ENCODE assay signal across 1 cellular context in the genomic region with DNA sequence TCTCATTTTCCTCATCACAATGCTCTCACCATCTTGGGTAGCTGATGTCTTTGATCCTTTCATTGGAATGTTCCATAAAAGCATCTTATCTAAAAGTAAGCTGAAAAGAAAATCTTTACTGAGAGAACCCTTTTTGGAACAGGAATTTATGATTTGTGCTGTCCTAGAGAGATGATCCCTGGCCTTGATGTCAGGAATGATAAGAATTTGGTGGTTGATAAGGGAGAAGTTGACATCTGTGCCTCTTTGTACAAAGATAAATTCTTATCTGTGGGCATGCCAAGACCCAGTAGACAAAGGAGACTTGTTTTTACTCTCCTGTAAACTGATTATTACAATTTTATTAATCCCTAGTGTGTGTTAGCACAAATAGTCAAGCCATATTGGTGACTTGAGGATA.
TF ChIP-seq lines count a peak whose summit lies in the region.

No MANE protein-coding gene starts in this region.

TF ChIP-seq in HepG2, 621 proteins besides CTCF, POLR2A, EP300 and RAD21:
- TF ChIP-seq JUNB (CRISPR knock-in tag; IDR thresholded peaks at IDR 0.05; ENCODE audit: borderline replicate concordance), result no peak
- TF ChIP-seq, protein P1, sequence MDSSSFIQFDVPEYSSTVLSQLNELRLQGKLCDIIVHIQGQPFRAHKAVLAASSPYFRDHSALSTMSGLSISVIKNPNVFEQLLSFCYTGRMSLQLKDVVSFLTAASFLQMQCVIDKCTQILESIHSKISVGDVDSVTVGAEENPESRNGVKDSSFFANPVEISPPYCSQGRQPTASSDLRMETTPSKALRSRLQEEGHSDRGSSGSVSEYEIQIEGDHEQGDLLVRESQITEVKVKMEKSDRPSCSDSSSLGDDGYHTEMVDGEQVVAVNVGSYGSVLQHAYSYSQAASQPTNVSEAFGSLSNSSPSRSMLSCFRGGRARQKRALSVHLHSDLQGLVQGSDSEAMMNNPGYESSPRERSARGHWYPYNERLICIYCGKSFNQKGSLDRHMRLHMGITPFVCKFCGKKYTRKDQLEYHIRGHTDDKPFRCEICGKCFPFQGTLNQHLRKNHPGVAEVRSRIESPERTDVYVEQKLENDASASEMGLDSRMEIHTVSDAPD (CRISPR knock-in tag; IDR thresholded peaks at IDR 0.05), result no peak
- TF ChIP-seq NCOA2 (CRISPR knock-in tag; IDR thresholded peaks at IDR 0.05), result peak; percentile 55; the same call in 1 of the 2 replicates
- TF ChIP-seq SOX13 (IDR thresholded peaks at IDR 0.05), result no peak
- TF ChIP-seq SOX13 (CRISPR knock-in tag; conservative IDR thresholded peaks at IDR 0.05 in 1 of 2, IDR thresholded peaks at IDR 0.05 in 1 of 2), result peak in 1 of 2 experiments; percentile 38; a peak in 2 of 4 replicates
- TF ChIP-seq ISL2 (CRISPR knock-in tag; IDR thresholded peaks at IDR 0.05), result peak; percentile 60; the same call in 1 of the 2 replicates
- TF ChIP-seq ZNF816 (CRISPR knock-in tag; IDR thresholded peaks at IDR 0.05; ENCODE audit: borderline replicate concordance), result no peak
- peak; percentile 52 for TF ChIP-seq TCF7 (IDR thresholded peaks at IDR 0.05; ENCODE audit: low read depth)
